8 cellular contexts compared by ENCODE assay signal in genomic region chr19:36528194-36528920, GRCh38. TPM values are rescaled to one million over a fixed set of nuclear protein-coding genes. Genes with fewer than 3 reads are reported as not detected.
DNase-seq lines count a peak whose midpoint lies in the region; ATAC-seq and TF ChIP-seq lines count a peak whose summit lies in the region.

ZNF260 (minus strand) TSS chr19:36528271; CDS start chr19:36515238, 13,033 bp downstream.

- ATAC-seq in GM18502 (IDR thresholded peaks at IDR 0.05; ENCODE audit: poor library complexity, unreplicated experiment) (peak; percentile 89), HG02970 (IDR thresholded peaks at IDR 0.05; ENCODE audit: low FRiP score, unreplicated experiment) (peak; percentile 91), aorta (ENCODE audit: low FRiP score) (peak; percentile 100)

- H4K20me1 ChIP-seq in hepatocyte (ENCODE audit: insufficient read depth, poor library complexity, severe bottlenecking) = no peaks in the 10 kb centered on the region

- H3K27ac ChIP-seq in hepatocyte (peak within 1 kb of the TSS; percentile 95), rectal smooth muscle tissue (ENCODE audit: low read depth, low read length) (peak within 1 kb of the TSS; percentile 92), aorta (ENCODE audit: low read depth in 1 of 2, low read length in 2 of 2) (peak within 1 kb of the TSS; percentile 46 to 73)

- H3K9ac ChIP-seq in rectal smooth muscle tissue (ENCODE audit: low read length) = peak within 1 kb of the TSS; percentile 95

- DNase-seq in NCI-H2029 treated with DMSO at 0.1 percent for 48 hours (lab: John Stamatoyannopoulos, UW) (peak; percentile 90), T1000 (lab: John Stamatoyannopoulos, UW) (peak; percentile 91), astrocyte of the hippocampus (ENCODE audit: low read depth, low spot score) (peak; percentile 98), hepatocyte (ENCODE audit: low spot score) (peak; percentile 98), aorta (peak; percentile 98 to 99)

- H3K9me2 ChIP-seq in hepatocyte (replicated peaks; ENCODE audit: insufficient read depth) = no peaks in the 10 kb centered on the region

- peaks cover 12% of the 10 kb centered on the region for H3K4me1 ChIP-seq in hepatocyte (ENCODE audit: insufficient read depth)
- peaks cover 10% of the 10 kb centered on the region for H3K4me1 ChIP-seq in rectal smooth muscle tissue (ENCODE audit: control insufficient read depth, insufficient read depth, low read length)
- peaks cover 0 to 5% of the 10 kb centered on the region in 2 donors for H3K4me1 ChIP-seq in aorta (ENCODE audit: control insufficient read depth in 1 of 2, insufficient read depth in 2 of 2, low read length in 2 of 2)

- H3K27me3 ChIP-seq in hepatocyte = no peaks in the 10 kb centered on the region
- no peaks in the 10 kb centered on the region for H3K27me3 ChIP-seq in rectal smooth muscle tissue (ENCODE audit: control insufficient read depth, insufficient read depth, low read length)
- H3K27me3 ChIP-seq in aorta (ENCODE audit: control insufficient read depth in 1 of 2, insufficient read depth in 2 of 2, low read length in 1 of 2) = no peaks in the 10 kb centered on the region

- H3K36me3 ChIP-seq in hepatocyte (replicated peaks; ENCODE audit: insufficient read depth, low read depth) = peaks cover 7% of the 10 kb centered on the region
- H3K36me3 ChIP-seq in rectal smooth muscle tissue (ENCODE audit: control insufficient read depth, insufficient read depth, low read length) = peaks cover 6% of the 10 kb centered on the region
- H3K36me3 ChIP-seq in aorta (ENCODE audit: control insufficient read depth in 1 of 2, insufficient read depth in 2 of 2, low read length in 1 of 2) = peaks cover 2 to 8% of the 10 kb centered on the region in 2 donors

- WGBS in hepatocyte (ENCODE audit: low lambda C conversion rate, missing lambda C conversion rate) = under 1% methylated on average over 55 of the region's 55 CpGs
- 0% methylated on average over 55 of the region's 55 CpGs for WGBS in aorta, 2 donors

- H3K4me2 ChIP-seq in hepatocyte = peak within 1 kb of the TSS; percentile 92

- peaks cover 32% of the 10 kb centered on the region for H3K9me3 ChIP-seq in hepatocyte (ENCODE audit: low read depth)
- peaks cover 5% of the 10 kb centered on the region for H3K9me3 ChIP-seq in aorta (ENCODE audit: control insufficient read depth, low read length)

- peak within 1 kb of the TSS; percentile 92 for H2AFZ ChIP-seq in hepatocyte

- peaks cover 66% of the 10 kb centered on the region for H3K79me2 ChIP-seq in hepatocyte

- intact Hi-C loops in aorta (cut with DNase I) = loop anchor here in 1 of 2 donors (5.0 kb wide), 1 partner anchor 319 kb away; no protein-coding TSS in a partner anchor

- TF ChIP-seq CTCF in hepatocyte (IDR thresholded peaks at IDR 0.05; ENCODE audit: poor library complexity) = no peak

- H3K4me3 ChIP-seq in hepatocyte (peak within 1 kb of the TSS; percentile 55), rectal smooth muscle tissue (ENCODE audit: low read length) (peak within 1 kb of the TSS; percentile 93), aorta (ENCODE audit: low read length in 2 of 2) (peak within 1 kb of the TSS; percentile 55 to 89)

RNA-seq across cellular contexts. Expression of gene ZNF260, which starts in this region (rescaled TPM):
- total RNA-seq in hepatocyte (16.4 and 20.3 TPM in 2 replicates), aorta (1 to 10 TPM; 7.2 to 9.1 TPM)
- polyA plus RNA-seq in hepatocyte (11.8 and 12.9 TPM in 2 replicates), aorta (1 to 10 TPM; 3.5 to 4.1 TPM)

Comparison
In these comparisons a context has a peak if more than half of its experiments do, and no peak if none do; other contexts are left out.
1. Peak in every context shown above with its lines: DNase-seq, ATAC-seq, H3K4me3 ChIP-seq and H3K27ac ChIP-seq.